Comparison of ENCODE assay signal across 9 cellular contexts in genomic region chr1:54356680-54357147, GRCh38. TPM values are rescaled to one million over a fixed set of nuclear protein-coding genes. Genes with fewer than 3 reads are reported as not detected.
A peak's percentile ranks its signal among the peaks of the same experiment; 100 is the strongest.
DNase-seq lines count a peak whose midpoint lies in the region; ATAC-seq and TF ChIP-seq lines count a peak whose summit lies in the region.
"Had no signal": no experiment of that assay in that cellular context is flagged by ENCODE, and none has a peak within 500 bp of the region (broad histone marks: within the 10 kb centered on the region; RNA-seq: fewer than 3 reads in every experiment).

No MANE protein-coding gene starts in this region.

- no peak for TF ChIP-seq POLR2A in gastrocnemius medialis (IDR thresholded peaks at IDR 0.05)
- no peak for TF ChIP-seq POLR2A in breast epithelium (IDR thresholded peaks at IDR 0.05)

- H3K4me3 Mint-ChIP-seq in CD14-positive monocyte, result peak overlapping the region; percentile 74 to 89
- H3K4me3 Mint-ChIP-seq in activated T-cell treated with anti-CD3 and anti-CD28 coated beads, Interleukin-2, amount 50 U/mL, for 4 hours, result peak overlapping the region; percentile 86

- H3K36me3 ChIP-seq in mucosa of stomach (ENCODE audit: control insufficient read depth, insufficient read depth, low read length), result no peaks in the 10 kb centered on the region
- H3K36me3 ChIP-seq in gastrocnemius medialis, result no peaks in the 10 kb centered on the region
- no peaks in the 10 kb centered on the region for H3K36me3 ChIP-seq in breast epithelium
- H3K36me3 ChIP-seq: vagina had no signal

- H3K9ac ChIP-seq in mucosa of stomach (ENCODE audit: low read length), result peak overlapping the region; percentile 11

- peaks cover 26 to 27% of the 10 kb centered on the region in 2 donors for H3K36me3 Mint-ChIP-seq in CD14-positive monocyte
- peaks cover 6% of the 10 kb centered on the region for H3K36me3 Mint-ChIP-seq in activated T-cell treated with anti-CD3 and anti-CD28 coated beads, Interleukin-2, amount 50 U/mL, for 4 hours (ENCODE audit: insufficient read depth)

- H3K27ac Mint-ChIP-seq in CD14-positive monocyte, result peak overlapping the region in 3 of 7 donors; percentile 0 to 69 (median 8)

- H3K4me3 ChIP-seq in mucosa of stomach (ENCODE audit: low read length) (no peak overlapping the region), gastrocnemius medialis (no peak overlapping the region), breast epithelium (no peak overlapping the region)
- H3K4me3 ChIP-seq: vagina had no signal

- no peak overlapping the region for H3K27ac ChIP-seq in gastrocnemius medialis
- H3K27ac ChIP-seq in breast epithelium, result no peak overlapping the region
- H3K27ac ChIP-seq: vagina had no signal

- peaks cover 21% of the 10 kb centered on the region for H3K4me1 Mint-ChIP-seq in CD14-positive monocyte
- peaks cover 74% of the 10 kb centered on the region for H3K4me1 Mint-ChIP-seq in activated T-cell treated with anti-CD3 and anti-CD28 coated beads, Interleukin-2, amount 50 U/mL, for 4 hours (ENCODE audit: low read depth)

- H3K9me3 Mint-ChIP-seq in CD14-positive monocyte, result no peaks in the 10 kb centered on the region
- no peaks in the 10 kb centered on the region for H3K9me3 Mint-ChIP-seq in activated T-cell treated with anti-CD3 and anti-CD28 coated beads, Interleukin-2, amount 50 U/mL, for 4 hours

- intact Hi-C loops in CD14-positive monocyte (cut with micrococcal nuclease) (no loop called here), gastrocnemius medialis (cut with DNase I; ENCODE audit: low total_unique reads) (no loop called here), breast epithelium (cut with DNase I; ENCODE audit: low total_unique reads) (no loop called here)

- in situ Hi-C loops in gastrocnemius medialis (cut with MboI; ENCODE audit: low sequenced_read_pairs in 4 of 4), result no loop called here

- TF ChIP-seq CTCF in CD14-positive monocyte (IDR thresholded peaks at IDR 0.05) (no peak), gastrocnemius medialis (IDR thresholded peaks at IDR 0.05 in 4 of 5, conservative IDR thresholded peaks at IDR 0.05 in 1 of 5) (no peak), breast epithelium (IDR thresholded peaks at IDR 0.05) (no peak)

- H3K27me3 ChIP-seq in mucosa of stomach (ENCODE audit: control insufficient read depth, insufficient read depth, low read length) (no peaks in the 10 kb centered on the region), gastrocnemius medialis (no peaks in the 10 kb centered on the region), breast epithelium (no peaks in the 10 kb centered on the region)
- H3K27me3 ChIP-seq: vagina had no signal

- peak; percentile 48 for ATAC-seq in HG02938 (IDR thresholded peaks at IDR 0.05; ENCODE audit: unreplicated experiment)
- ATAC-seq in activated T-cell treated with anti-CD3 and anti-CD28 coated beads, Interleukin-2, amount 50 U/mL, for 4 hours, result peak; percentile 83 to 85
- ATAC-seq in gastrocnemius medialis, result no peak

- DNase-seq in CD14-positive monocyte (ENCODE audit: low spot score), result no peak
- peak; percentile 27 for DNase-seq in activated T-cell treated with anti-CD3 and anti-CD28 coated beads, Interleukin-2, amount 50 U/mL, for 4 hours
- DNase-seq in NOMO-1 (lab: John Stamatoyannopoulos, UW; ENCODE audit: unreplicated experiment in 2 of 2), result no peak
- DNase-seq in T-helper 9 cell, result no peak
- no peak for DNase-seq in gastrocnemius medialis
- DNase-seq in breast epithelium (ENCODE audit: low spot score in 2 of 2), result no peak

- peaks cover 65% of the 10 kb centered on the region for H3K4me1 ChIP-seq in mucosa of stomach (ENCODE audit: control insufficient read depth, insufficient read depth, low read length)
- H3K4me1 ChIP-seq in gastrocnemius medialis, result peaks cover 66 to 76% of the 10 kb centered on the region in 2 donors
- no peaks in the 10 kb centered on the region for H3K4me1 ChIP-seq in breast epithelium

- no peaks in the 10 kb centered on the region for H3K9me3 ChIP-seq in mucosa of stomach (ENCODE audit: control insufficient read depth, low read length)
- no peaks in the 10 kb centered on the region for H3K9me3 ChIP-seq in gastrocnemius medialis
- H3K9me3 ChIP-seq in breast epithelium, result no peaks in the 10 kb centered on the region
- H3K9me3 ChIP-seq: vagina had no signal

- peaks cover 2 to 19% (median 4%) of the 10 kb centered on the region in 3 donors for H3K27me3 Mint-ChIP-seq in CD14-positive monocyte (ENCODE audit: low read depth in 3 of 3)
- H3K27me3 Mint-ChIP-seq in activated T-cell treated with anti-CD3 and anti-CD28 coated beads, Interleukin-2, amount 50 U/mL, for 4 hours (ENCODE audit: low read depth), result no peaks in the 10 kb centered on the region

RNA-seq across cellular contexts. Expression of gene SSBP3, which starts 49.5 kb away (rescaled TPM):
- 1 to 10 TPM; 4.1 to 4.3 TPM for polyA plus RNA-seq in CD14-positive monocyte
- 10 to 100 TPM; 36.2 to 39.1 (median 37.5) TPM for total RNA-seq in activated T-cell treated with anti-CD3 and anti-CD28 coated beads, Interleukin-2, amount 50 U/mL, for 4 hours
- total RNA-seq in gastrocnemius medialis, result 10 to 100 TPM in 3 of 4 donors, 1 to 10 TPM in 1; 3.6 to 21.0 (median 14.9) TPM
- total RNA-seq in breast epithelium, result 10 to 100 TPM; 21.3 to 28.0 (median 25.6) TPM

Comparison
In these comparisons a context has a peak if more than half of its experiments do, and no peak if none do; other contexts are left out.
1. ATAC-seq: peak in HG02938 (single experiment) and activated T-cell treated with anti-CD3 and anti-CD28 coated beads, Interleukin-2, amount 50 U/mL, for 4 hours (2 of 2); none in gastrocnemius medialis (0 of 2).